1 cellular context compared by ENCODE assay signal in genomic region chr9:21967707-21968106, GRCh38.
A peak's percentile ranks its signal among the peaks of the same experiment; 100 is the strongest.
TF ChIP-seq lines count a peak whose summit lies in the region.

No MANE protein-coding gene starts in this region.

TF ChIP-seq in GM23338, 12 proteins besides CTCF, POLR2A, EP300 and RAD21:
- TF ChIP-seq POLR2AphosphoS5 (IDR thresholded peaks at IDR 0.05; ENCODE audit: low read depth): no peak
- no peak for TF ChIP-seq ETS1 (IDR thresholded peaks at IDR 0.05)
- TF ChIP-seq ZNF331 (CRISPR knock-in tag; IDR thresholded peaks at IDR 0.05; ENCODE audit: low read depth): no peak
- peak; percentile 76 for TF ChIP-seq EZH2 (IDR thresholded peaks at IDR 0.05; ENCODE audit: low read depth, unreplicated experiment)
- TF ChIP-seq EZH2phosphoT487 (IDR thresholded peaks at IDR 0.05; ENCODE audit: unreplicated experiment): no peak
- no peak for TF ChIP-seq ZNF114 (CRISPR knock-in tag; IDR thresholded peaks at IDR 0.05)
TF ChIP-seq in GM23338: peak in this region for 1.
